Comparison of ENCODE assay signal across 1 cellular context in the genomic region with DNA sequence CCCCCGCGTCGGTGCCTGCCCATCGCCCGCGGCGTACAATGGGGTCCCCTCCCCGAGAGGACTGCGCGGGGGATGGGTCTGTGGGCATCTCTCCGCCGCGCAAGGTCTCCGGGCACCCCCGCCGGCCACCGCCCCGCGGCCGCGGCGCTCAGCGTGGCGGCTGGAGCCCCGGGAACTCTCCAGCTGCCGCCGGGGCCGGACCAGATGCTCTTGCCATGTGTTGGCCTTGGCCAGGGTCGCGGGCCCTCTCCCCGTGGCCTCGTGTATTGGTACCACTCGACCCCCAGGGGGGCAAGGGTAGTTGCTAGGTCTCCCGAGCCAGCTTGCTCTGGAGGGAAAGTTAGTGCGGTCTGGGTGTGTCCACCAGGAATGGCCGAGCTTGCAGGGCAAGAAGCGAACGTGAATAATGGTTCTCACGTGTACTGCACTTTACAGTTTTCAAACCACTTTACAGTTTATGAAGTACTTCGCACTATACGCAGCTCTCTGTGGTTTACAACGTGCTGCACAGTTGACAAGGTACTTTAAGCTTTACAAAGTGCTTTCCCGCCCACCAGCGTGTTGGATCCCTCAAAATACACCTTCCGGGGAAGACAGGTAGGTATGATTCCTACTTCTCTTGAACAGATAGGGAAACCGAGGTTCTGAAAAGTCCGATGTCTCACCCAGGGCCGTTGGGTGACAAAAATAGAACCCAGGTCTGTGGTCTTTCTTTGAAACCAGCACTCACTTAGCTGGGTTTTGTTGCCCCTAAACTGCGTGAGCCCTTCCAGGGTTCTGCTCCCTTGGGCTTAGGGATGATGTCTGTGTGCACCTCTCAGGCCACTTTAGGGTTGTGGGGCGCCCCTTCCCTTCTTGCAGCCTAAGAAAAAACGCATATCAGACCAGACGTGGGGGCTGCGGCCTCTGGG.
TF ChIP-seq lines count a peak whose summit lies in the region.

No MANE protein-coding gene starts in this region.

TF ChIP-seq in WTC11, 78 proteins besides CTCF, POLR2A, EP300 and RAD21 (continued from another document):
- TF ChIP-seq AFF4 (CRISPR knock-in tag; IDR thresholded peaks at IDR 0.05; ENCODE audit: borderline replicate concordance) (no peak), ZNF232 (CRISPR knock-in tag; IDR thresholded peaks at IDR 0.05) (no peak), ZMAT4 (CRISPR knock-in tag; IDR thresholded peaks at IDR 0.05) (no peak), KAT7 (CRISPR knock-in tag; IDR thresholded peaks at IDR 0.05; ENCODE audit: borderline replicate concordance) (no peak), MYBL2 (CRISPR knock-in tag; IDR thresholded peaks at IDR 0.05) (no peak)
- TF ChIP-seq, protein P1, sequence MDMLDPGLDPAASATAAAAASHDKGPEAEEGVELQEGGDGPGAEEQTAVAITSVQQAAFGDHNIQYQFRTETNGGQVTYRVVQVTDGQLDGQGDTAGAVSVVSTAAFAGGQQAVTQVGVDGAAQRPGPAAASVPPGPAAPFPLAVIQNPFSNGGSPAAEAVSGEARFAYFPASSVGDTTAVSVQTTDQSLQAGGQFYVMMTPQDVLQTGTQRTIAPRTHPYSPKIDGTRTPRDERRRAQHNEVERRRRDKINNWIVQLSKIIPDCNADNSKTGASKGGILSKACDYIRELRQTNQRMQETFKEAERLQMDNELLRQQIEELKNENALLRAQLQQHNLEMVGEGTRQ (CRISPR knock-in tag; IDR thresholded peaks at IDR 0.05) = no peak
- TF ChIP-seq, protein P2, sequence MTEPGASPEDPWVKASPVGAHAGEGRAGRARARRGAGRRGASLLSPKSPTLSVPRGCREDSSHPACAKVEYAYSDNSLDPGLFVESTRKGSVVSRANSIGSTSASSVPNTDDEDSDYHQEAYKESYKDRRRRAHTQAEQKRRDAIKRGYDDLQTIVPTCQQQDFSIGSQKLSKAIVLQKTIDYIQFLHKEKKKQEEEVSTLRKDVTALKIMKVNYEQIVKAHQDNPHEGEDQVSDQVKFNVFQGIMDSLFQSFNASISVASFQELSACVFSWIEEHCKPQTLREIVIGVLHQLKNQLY (CRISPR knock-in tag; IDR thresholded peaks at IDR 0.05) = no peak
TF ChIP-seq in WTC11: peak in this region for 0.
